11 cellular contexts compared by ENCODE assay signal in genomic region chr11:47154738-47155570, GRCh38. TPM values are rescaled to one million over a fixed set of nuclear protein-coding genes. Genes with fewer than 3 reads are reported as not detected.
DNase-seq lines count a peak whose midpoint lies in the region; ATAC-seq and TF ChIP-seq lines count a peak whose summit lies in the region.
"Had no signal": no experiment of that assay in that cellular context is flagged by ENCODE, and none has a peak within 500 bp of the region (broad histone marks: within the 10 kb centered on the region; RNA-seq: fewer than 3 reads in every experiment).

No MANE protein-coding gene starts in this region.

- no peaks in the 10 kb centered on the region for H3K27me3 ChIP-seq in upper lobe of right lung
- H3K27me3 ChIP-seq: gastrocnemius medialis had no signal

- no peaks in the 10 kb centered on the region for H3K9me3 ChIP-seq in upper lobe of right lung
- H3K9me3 ChIP-seq: gastrocnemius medialis had no signal

- ATAC-seq in WTC11, result no peak
- ATAC-seq in upper lobe of right lung, result peak; percentile 6
- ATAC-seq: gastrocnemius medialis had no signal

- H3K4me1 Mint-ChIP-seq in WTC11 (peaks cover 21% of the 10 kb centered on the region), endothelial cell (ENCODE audit: unreplicated experiment) (peaks cover 36% of the 10 kb centered on the region)

- intact Hi-C loops in upper lobe of right lung (cut with DNase I) (loop anchor here (5.0 kb wide), 1 partner anchor 268 kb away; no protein-coding TSS in a partner anchor), posterior vena cava (cut with DNase I) (loop anchor here in 1 of 2 donors (2.0 kb wide), 1 partner anchor 266 kb away; no protein-coding TSS in a partner anchor)

- no peaks in the 10 kb centered on the region for H3K27me3 Mint-ChIP-seq in WTC11 (ENCODE audit: low read depth)
- peaks cover 4% of the 10 kb centered on the region for H3K27me3 Mint-ChIP-seq in endothelial cell (ENCODE audit: unreplicated experiment)

- no peaks in the 10 kb centered on the region for H3K36me3 ChIP-seq in upper lobe of right lung
- H3K36me3 ChIP-seq: gastrocnemius medialis had no signal

- no peak overlapping the region for H3K4me3 Mint-ChIP-seq in WTC11
- peak overlapping the region; percentile 22 for H3K4me3 Mint-ChIP-seq in endothelial cell (ENCODE audit: unreplicated experiment)

- H3K36me3 Mint-ChIP-seq in WTC11 (no peaks in the 10 kb centered on the region), endothelial cell (ENCODE audit: low read depth, unreplicated experiment) (no peaks in the 10 kb centered on the region)

- POLR2A ChIA-PET in WTC11 (lab: Charles Lee), result no interaction called here

- TF ChIP-seq CTCF in WTC11 (IDR thresholded peaks at IDR 0.05), result no peak
- TF ChIP-seq CTCF in endothelial cell (IDR thresholded peaks at IDR 0.05; ENCODE audit: unreplicated experiment), result no peak
- TF ChIP-seq CTCF in upper lobe of right lung (IDR thresholded peaks at IDR 0.05), result no peak

- H3K27ac ChIP-seq in upper lobe of right lung, result no peak overlapping the region
- H3K27ac ChIP-seq: gastrocnemius medialis had no signal

- H3K27ac Mint-ChIP-seq in WTC11, result peak overlapping the region; percentile 6; the same call in 1 of the 2 replicates
- H3K27ac Mint-ChIP-seq in endothelial cell (ENCODE audit: unreplicated experiment), result peak overlapping the region; percentile 74

- no peaks in the 10 kb centered on the region for H3K9me3 Mint-ChIP-seq in WTC11
- no peaks in the 10 kb centered on the region for H3K9me3 Mint-ChIP-seq in endothelial cell (ENCODE audit: unreplicated experiment)

- peak; percentile 13 for DNase-seq in activated effector memory CD4-positive, alpha-beta T cell treated with Interleukin-2 at 50 U/mL for 16 hours
- DNase-seq in activated effector memory CD4-positive, alpha-beta T cell treated with anti-CD3 and anti-CD28 coated beads, Interleukin-2, amount 50 U/mL, for 16 hours, result no peak
- no peak for DNase-seq in WTC11 (ENCODE audit: low spot score)
- DNase-seq in endothelial cell (ENCODE audit: low spot score), result no peak
- DNase-seq in upper lobe of right lung, result no peak
- no peak for DNase-seq in posterior vena cava (ENCODE audit: low spot score)
- DNase-seq in kidney glomerular epithelial cell (lab: John Stamatoyannopoulos, UW), result no peak
- DNase-seq in NCI-H748 treated with DMSO at 0.1 percent for 48 hours (lab: John Stamatoyannopoulos, UW), result no peak
- DNase-seq: dermis blood vessel endothelial cell, NCI-H345 had no signal

- H3K4me3 ChIP-seq in upper lobe of right lung, result no peak overlapping the region
- H3K4me3 ChIP-seq: gastrocnemius medialis had no signal

- peaks cover 10% of the 10 kb centered on the region for H3K4me1 ChIP-seq in upper lobe of right lung

- CTCF ChIA-PET in WTC11 (lab: Charles Lee), result interaction anchor here (0.6 to 5.5 kb wide), 4 partner anchors 9 to 245 kb away, joined by 4 to 182 read pairs (median 9); partner anchors contain the start of gene LRP4

TF ChIP-seq in WTC11, 78 proteins besides CTCF, POLR2A, EP300 and RAD21:
- TF ChIP-seq SMAD4 (CRISPR knock-in tag; IDR thresholded peaks at IDR 0.05) (no peak), ZNF416 (CRISPR knock-in tag; IDR thresholded peaks at IDR 0.05) (no peak), MYBL2 (CRISPR knock-in tag; IDR thresholded peaks at IDR 0.05) (no peak), ZBTB21 (CRISPR knock-in tag; IDR thresholded peaks at IDR 0.05; ENCODE audit: borderline replicate concordance) (no peak), HMGXB4 (CRISPR knock-in tag; IDR thresholded peaks at IDR 0.05) (no peak), IRF1 (CRISPR knock-in tag; IDR thresholded peaks at IDR 0.05) (no peak), PRRX2 (CRISPR knock-in tag; IDR thresholded peaks at IDR 0.05) (no peak), JAZF1 (CRISPR knock-in tag; IDR thresholded peaks at IDR 0.05) (no peak), ZNF396 (CRISPR knock-in tag; IDR thresholded peaks at IDR 0.05; ENCODE audit: borderline replicate concordance) (no peak), CBFB (CRISPR knock-in tag; IDR thresholded peaks at IDR 0.05; ENCODE audit: low read depth) (no peak), MLX (CRISPR knock-in tag; IDR thresholded peaks at IDR 0.05) (no peak), USF2 (CRISPR knock-in tag; IDR thresholded peaks at IDR 0.05) (no peak), ATF2 (CRISPR knock-in tag; IDR thresholded peaks at IDR 0.05; ENCODE audit: borderline replicate concordance, low read depth) (no peak), SP1 (CRISPR knock-in tag; conservative IDR thresholded peaks at IDR 0.05) (no peak), ATF6 (CRISPR knock-in tag; IDR thresholded peaks at IDR 0.05) (no peak), TP53 (CRISPR knock-in tag; IDR thresholded peaks at IDR 0.05) (no peak), NFATC4 (CRISPR knock-in tag; IDR thresholded peaks at IDR 0.05) (no peak), ETV6 (CRISPR knock-in tag; IDR thresholded peaks at IDR 0.05) (no peak), ATF1 (CRISPR knock-in tag; IDR thresholded peaks at IDR 0.05) (no peak)

RNA-seq across cellular contexts. Expression of gene ARFGAP2, which starts 21.7 kb away (rescaled TPM):
- 55.7 to 73.0 TPM (median 60.5 TPM) in 3 replicates for total RNA-seq in WTC11 (2021)
- total RNA-seq in endothelial cell (ENCODE audit: unreplicated experiment), result 78.7 TPM
- total RNA-seq in upper lobe of right lung, result 92.9 TPM
- total RNA-seq in posterior vena cava, result 10 to 100 TPM; 49.4 to 58.5 TPM

RNA-seq across cellular contexts. Expression of gene PACSIN3, which starts 31.3 kb away (rescaled TPM):
- total RNA-seq in WTC11 (2021) (74.5 to 77.1 TPM (median 76.8 TPM) in 3 replicates), endothelial cell (ENCODE audit: unreplicated experiment) (10.7 TPM), upper lobe of right lung (36.9 TPM), posterior vena cava (10 to 100 TPM; 33.1 to 47.4 TPM)

RNA-seq across cellular contexts. Expression of gene DDB2, which starts 59.8 kb away (rescaled TPM):
- total RNA-seq in WTC11 (2021) (124 to 144 TPM (median 124 TPM) in 3 replicates), endothelial cell (ENCODE audit: unreplicated experiment) (64.4 TPM), upper lobe of right lung (49.6 TPM), posterior vena cava (10 to 100 TPM; 30.1 to 31.5 TPM)
